9 cellular contexts compared by ENCODE assay signal in genomic region chr2:206642075-206643025, GRCh38.
A peak's percentile ranks its signal among the peaks of the same experiment; 100 is the strongest.
DNase-seq lines count a peak whose midpoint lies in the region; ATAC-seq and TF ChIP-seq lines count a peak whose summit lies in the region.
"Had no signal": no experiment of that assay in that cellular context is flagged by ENCODE, and none has a peak within 500 bp of the region (broad histone marks: within the 10 kb centered on the region; RNA-seq: fewer than 3 reads in every experiment).

TSS of gene FAM237A (plus strand) at chr2:206642487. CDS start at chr2:206644237, 1,750 bp downstream.

- H3K36me3 Mint-ChIP-seq in T-helper 2 cell treated with Interferon-gamma antibody and Interleukin-4, amounts not matched to agents 5 μg/mL and 100 μg/mL, for 36 hours (ENCODE audit: low read depth) = no peaks in the 10 kb centered on the region

- TF ChIP-seq EP300 in Ishikawa (IDR thresholded peaks at IDR 0.05; ENCODE audit: borderline replicate concordance) = no peak

- peak; percentile 67 for DNase-seq in EH (ENCODE audit: low read depth)
- peak; percentile 72 for DNase-seq in astrocyte of the spinal cord (ENCODE audit: low read depth, low spot score)
- DNase-seq in inferior parietal cortex (ENCODE audit: extremely low spot score) = peak; percentile 29
- no peak for DNase-seq in T-helper 2 cell treated with Interferon-gamma antibody and Interleukin-4, amounts not matched to agents 5 μg/mL and 100 μg/mL, for 36 hours (ENCODE audit: low spot score)
- DNase-seq in NCI-H446 (lab: John Stamatoyannopoulos, UW) = no peak
- DNase-seq in activated CD4-positive, CD25-positive, alpha-beta regulatory T cell treated with anti-CD3 and anti-CD28 coated beads, Interleukin-2, amount 50 U/mL, for 72 hours = no peak

- in situ Hi-C loops in astrocyte of the spinal cord (cut with HindIII; ENCODE audit: low sequenced_read_pairs) = no loop called here

- H3K9me3 Mint-ChIP-seq in T-helper 2 cell treated with Interferon-gamma antibody and Interleukin-4, amounts not matched to agents 5 μg/mL and 100 μg/mL, for 36 hours = no peaks in the 10 kb centered on the region

- no peak for ATAC-seq in GM18861 (IDR thresholded peaks at IDR 0.05; ENCODE audit: unreplicated experiment)
- ATAC-seq: left colon had no signal

- H3K27ac Mint-ChIP-seq in T-helper 2 cell treated with Interferon-gamma antibody and Interleukin-4, amounts not matched to agents 5 μg/mL and 100 μg/mL, for 36 hours = no peak within 1 kb of the TSS

- H3K4me3 ChIP-seq in astrocyte of the spinal cord (ENCODE audit: low read depth, low read length) = no peak within 1 kb of the TSS

- no peak for TF ChIP-seq CTCF in astrocyte of the spinal cord (IDR thresholded peaks at IDR 0.05; ENCODE audit: low read depth, low read length)

- no peak for TF ChIP-seq RAD21 in Ishikawa (IDR thresholded peaks at IDR 0.05; ENCODE audit: low read depth)

- no peaks in the 10 kb centered on the region for H3K4me1 Mint-ChIP-seq in T-helper 2 cell treated with Interferon-gamma antibody and Interleukin-4, amounts not matched to agents 5 μg/mL and 100 μg/mL, for 36 hours (ENCODE audit: low read depth)

- H3K27me3 Mint-ChIP-seq in T-helper 2 cell treated with Interferon-gamma antibody and Interleukin-4, amounts not matched to agents 5 μg/mL and 100 μg/mL, for 36 hours (ENCODE audit: low read depth) = peaks cover 7% of the 10 kb centered on the region

- no peak within 1 kb of the TSS for H3K4me3 Mint-ChIP-seq in T-helper 2 cell treated with Interferon-gamma antibody and Interleukin-4, amounts not matched to agents 5 μg/mL and 100 μg/mL, for 36 hours

TF ChIP-seq in Ishikawa, 13 proteins besides CTCF, POLR2A, EP300 and RAD21:
- TF ChIP-seq REST (IDR thresholded peaks at IDR 0.05; ENCODE audit: low read depth) (peak; percentile 94), EGR1 (IDR thresholded peaks at IDR 0.05) (no peak)

Comparison
In these comparisons a context has a peak if more than half of its experiments do, and no peak if none do; other contexts are left out.
1. DNase-seq: peak in EH (single experiment), astrocyte of the spinal cord (single experiment) and inferior parietal cortex (single experiment); none in T-helper 2 cell treated with Interferon-gamma antibody and Interleukin-4, amounts not matched to agents 5 μg/mL and 100 μg/mL, for 36 hours (single experiment), NCI-H446 (0 of 2) and activated CD4-positive, CD25-positive, alpha-beta regulatory T cell treated with anti-CD3 and anti-CD28 coated beads, Interleukin-2, amount 50 U/mL, for 72 hours (single experiment).